22 cellular contexts compared by ENCODE assay signal in genomic region chr19:44822177-44822576, GRCh38. TPM values are rescaled to one million over a fixed set of nuclear protein-coding genes. Genes with fewer than 3 reads are reported as not detected.
DNase-seq lines count a peak whose midpoint lies in the region; ATAC-seq, FAIRE-seq and TF ChIP-seq lines count a peak whose summit lies in the region.
"Had no signal": no experiment of that assay in that cellular context is flagged by ENCODE, and none has a peak within 500 bp of the region (broad histone marks: within the 10 kb centered on the region; RNA-seq: fewer than 3 reads in every experiment).

No MANE protein-coding gene starts in this region.

- H3F3A ChIP-seq in neural progenitor cell (ENCODE audit: low read depth): peaks cover 5% of the 10 kb centered on the region

- no peak for TF ChIP-seq RAD21 in HepG2 (CRISPR knock-in tag; IDR thresholded peaks at IDR 0.05)

- no peak for FAIRE-seq in HepG2 (lab: Jason Lieb, UNC)
- no peak for FAIRE-seq in GM12892 (lab: Jason Lieb, UNC)

- H3K4me2 ChIP-seq in HepG2 (ENCODE audit: low read depth, low read length) (no peak overlapping the region), neural progenitor cell (no peak overlapping the region)

- no peaks in the 10 kb centered on the region for H3K9me3 ChIP-seq in HepG2 (ENCODE audit: low read length)
- no peaks in the 10 kb centered on the region for H3K9me3 ChIP-seq in right lobe of liver
- H3K9me3 ChIP-seq in neural progenitor cell (ENCODE audit: low read depth): no peaks in the 10 kb centered on the region
- no peaks in the 10 kb centered on the region for H3K9me3 ChIP-seq in aorta (ENCODE audit: control insufficient read depth, low read length)
- H3K9me3 ChIP-seq: BE2C, SJSA1 had no signal

- H4K20me1 ChIP-seq in HepG2 (ENCODE audit: insufficient read depth, low read length) (no peaks in the 10 kb centered on the region), neural progenitor cell (ENCODE audit: low read depth) (no peaks in the 10 kb centered on the region)

- no peaks in the 10 kb centered on the region for H3K9me3 Mint-ChIP-seq in dendritic cell treated with granulocyte-macrophage colony-stimulating factor and Interleukin-4, amounts not matched to agents 40 ng/mL and 50 ng/mL, for 4 days
- H3K9me3 Mint-ChIP-seq in neural progenitor cell: no peaks in the 10 kb centered on the region
- H3K9me3 Mint-ChIP-seq: CD8-positive, alpha-beta memory T cell had no signal

- no peak overlapping the region for H2AFZ ChIP-seq in HepG2 (ENCODE audit: low read length)
- no peak overlapping the region for H2AFZ ChIP-seq in neural progenitor cell (replicated peaks)

- POLR2A ChIA-PET in HepG2 (lab: Yijun Ruan, JAX): interaction anchor here (1.0 to 8.3 kb wide), 3 partner anchors 10 to 25 kb away, joined by 3 to 67 read pairs (median 18); partner anchors contain the start of gene BCAM

- TF ChIP-seq CTCF in HepG2 (CRISPR knock-in tag; IDR thresholded peaks at IDR 0.05) (no peak), right lobe of liver (IDR thresholded peaks at IDR 0.05) (no peak), neural progenitor cell (IDR thresholded peaks at IDR 0.05) (no peak)

- CTCF ChIA-PET in HepG2 (lab: Yijun Ruan, JAX; ENCODE audit: low intra/inter-chr PET ratio, low total read pairs): no interaction called here

- H3K27ac Mint-ChIP-seq in dendritic cell treated with granulocyte-macrophage colony-stimulating factor and Interleukin-4, amounts not matched to agents 40 ng/mL and 50 ng/mL, for 4 days: peak overlapping the region; percentile 18
- H3K27ac Mint-ChIP-seq in neural progenitor cell: no peak overlapping the region

- 88% methylated on average over 11 of the region's 11 CpGs for WGBS in HepG2 (ENCODE audit: low lambda C conversion rate)
- 57% methylated on average over 4 of the region's 11 CpGs for WGBS in right lobe of liver (ENCODE audit: insufficient coverage, low coverage, low lambda C conversion rate, missing lambda C conversion rate)
- WGBS in aorta, 2 donors: 4 to 8% methylated on average over 11 of the region's 11 CpGs

- BruUV-seq in HepG2 (replicated peaks; lab: Mats Ljungman, UMichigan): no TSS peak

- H3K27ac ChIP-seq in HepG2 (ENCODE audit: extremely low read length, insufficient read depth, low read length) (no peak overlapping the region), right lobe of liver (no peak overlapping the region), neural progenitor cell (no peak overlapping the region), aorta (ENCODE audit: low read depth in 1 of 2, low read length in 2 of 2) (peak overlapping the region; percentile 44 to 85)
- H3K27ac ChIP-seq: SJSA1 had no signal

- H3K4me3 Mint-ChIP-seq in dendritic cell treated with granulocyte-macrophage colony-stimulating factor and Interleukin-4, amounts not matched to agents 40 ng/mL and 50 ng/mL, for 4 days: no peak overlapping the region
- peak overlapping the region; percentile 33 for H3K4me3 Mint-ChIP-seq in neural progenitor cell
- H3K4me3 Mint-ChIP-seq: CD8-positive, alpha-beta memory T cell had no signal

- no peak for TF ChIP-seq POLR2A in HepG2 (IDR thresholded peaks at IDR 0.05; ENCODE audit: insufficient read depth in 1 of 2, low read depth in 2 of 2, low read length in 2 of 2)
- no peak for TF ChIP-seq POLR2A in right lobe of liver (IDR thresholded peaks at IDR 0.05)
- TF ChIP-seq POLR2A in GM12892 (IDR thresholded peaks at IDR 0.05; ENCODE audit: low read depth, low read length): no peak

- H3K27me3 ChIP-seq in HepG2 (ENCODE audit: control insufficient read depth in 1 of 2, insufficient read depth in 2 of 2, low read length in 2 of 2) (no peaks in the 10 kb centered on the region), right lobe of liver (no peaks in the 10 kb centered on the region), neural progenitor cell (peaks cover 19% of the 10 kb centered on the region), aorta (ENCODE audit: control insufficient read depth in 1 of 2, insufficient read depth in 2 of 2, low read length in 1 of 2) (no peaks in the 10 kb centered on the region)
- H3K27me3 ChIP-seq: SJSA1 had no signal

- ATAC-seq in HepG2: no peak
- no peak for ATAC-seq in right lobe of liver
- ATAC-seq in aorta (ENCODE audit: low FRiP score): no peak

- H3K36me3 ChIP-seq in HepG2 (replicated peaks in 1 of 2; ENCODE audit: control insufficient read depth in 1 of 2, insufficient read depth in 2 of 2, low read length in 2 of 2) (peaks cover 3 to 4% of the 10 kb centered on the region in 2 experiments; a peak in 2 of 5 replicates), right lobe of liver (no peaks in the 10 kb centered on the region), neural progenitor cell (no peaks in the 10 kb centered on the region), aorta (ENCODE audit: control insufficient read depth in 1 of 2, insufficient read depth in 2 of 2, low read length in 1 of 2) (no peaks in the 10 kb centered on the region)
- H3K36me3 ChIP-seq: BE2C had no signal

- TF ChIP-seq EP300 in HepG2 (IDR thresholded peaks at IDR 0.05; ENCODE audit: low read depth in 2 of 2, low read length in 2 of 2): no peak
- TF ChIP-seq EP300 in HepG2 (CRISPR knock-in tag; IDR thresholded peaks at IDR 0.05; ENCODE audit: borderline replicate concordance): no peak

- intact Hi-C loops in HepG2 (cut with micrococcal nuclease; ENCODE audit: unreplicated experiment) (no loop called here), right lobe of liver (cut with DNase I) (no loop called here), aorta (cut with DNase I) (no loop called here)
- intact Hi-C loops in dendritic cell treated with granulocyte-macrophage colony-stimulating factor and Interleukin-4, amounts not matched to agents 40 ng/mL and 50 ng/mL, for 4 days (cut with micrococcal nuclease): no loop called here

- no peak for DNase-seq in HepG2 (ENCODE audit: low spot score)
- DNase-seq in right lobe of liver: no peak
- DNase-seq in neural progenitor cell (ENCODE audit: low spot score): no peak
- DNase-seq in aorta: no peak
- DNase-seq in NCI-H1694 (lab: John Stamatoyannopoulos, UW): no peak
- no peak for DNase-seq in NCI-H345 (lab: John Stamatoyannopoulos, UW)
- no peak for DNase-seq in GM12892 (ENCODE audit: insufficient read length)
- DNase-seq: BE2C; CD8-positive, alpha-beta memory T cell; KG1; NCI-H1105; NCI-H187 treated with DMSO at 0.1 percent for 48 hours; NCI-H2171; NCI-H774 had no signal

- peaks cover 46% of the 10 kb centered on the region for H3K4me1 ChIP-seq in HepG2 (ENCODE audit: insufficient read depth, low read length)
- H3K4me1 ChIP-seq in right lobe of liver: peaks cover 0 to 9% (median 4%) of the 10 kb centered on the region in 4 donors
- H3K4me1 ChIP-seq in neural progenitor cell: peaks cover 14% of the 10 kb centered on the region
- H3K4me1 ChIP-seq in aorta (ENCODE audit: control insufficient read depth in 1 of 2, insufficient read depth in 2 of 2, low read length in 2 of 2): no peaks in the 10 kb centered on the region
- H3K4me1 ChIP-seq: BE2C had no signal

- H3K9ac ChIP-seq in HepG2 (ENCODE audit: insufficient read depth, low read depth, low read length) (no peak overlapping the region), neural progenitor cell (no peak overlapping the region)

- peaks cover 29% of the 10 kb centered on the region for H3K4me1 Mint-ChIP-seq in dendritic cell treated with granulocyte-macrophage colony-stimulating factor and Interleukin-4, amounts not matched to agents 40 ng/mL and 50 ng/mL, for 4 days (ENCODE audit: low read depth)
- peaks cover 24% of the 10 kb centered on the region for H3K4me1 Mint-ChIP-seq in neural progenitor cell
- H3K4me1 Mint-ChIP-seq: CD8-positive, alpha-beta memory T cell had no signal

- in situ Hi-C loops in HepG2 (cut with HindIII; ENCODE audit: extremely low pct_ligation_motif_present, low pct_unique_long_range_greater_than_20kb): no loop called here

- peaks cover 44% of the 10 kb centered on the region for H3K27me3 Mint-ChIP-seq in dendritic cell treated with granulocyte-macrophage colony-stimulating factor and Interleukin-4, amounts not matched to agents 40 ng/mL and 50 ng/mL, for 4 days
- peaks cover 15% of the 10 kb centered on the region for H3K27me3 Mint-ChIP-seq in neural progenitor cell (ENCODE audit: insufficient read depth, low read depth)

- no peak overlapping the region for H3K4me3 ChIP-seq in HepG2 (replicated peaks in 1 of 3; ENCODE audit: insufficient read depth in 1 of 3, low read depth in 2 of 3, low read length in 3 of 3)
- no peak overlapping the region for H3K4me3 ChIP-seq in right lobe of liver
- H3K4me3 ChIP-seq in neural progenitor cell: no peak overlapping the region
- no peak overlapping the region for H3K4me3 ChIP-seq in aorta (ENCODE audit: low read length in 2 of 2)
- H3K4me3 ChIP-seq: SJSA1 had no signal

- H3K36me3 Mint-ChIP-seq in dendritic cell treated with granulocyte-macrophage colony-stimulating factor and Interleukin-4, amounts not matched to agents 40 ng/mL and 50 ng/mL, for 4 days (ENCODE audit: low read depth): no peaks in the 10 kb centered on the region
- H3K36me3 Mint-ChIP-seq in neural progenitor cell: no peaks in the 10 kb centered on the region
- H3K36me3 Mint-ChIP-seq: CD8-positive, alpha-beta memory T cell had no signal

- H3K79me2 ChIP-seq in HepG2 (ENCODE audit: insufficient read depth, low read length) (no peaks in the 10 kb centered on the region), neural progenitor cell (ENCODE audit: low read depth) (no peaks in the 10 kb centered on the region)

RNA-seq across cellular contexts. Expression of gene BCAM, which starts 13.3 kb away (rescaled TPM):
- total RNA-seq in HepG2 (2016; rRNA removed; fragmentation: Illumina TruSeq; extraction: Trizol) (30.6 and 51.2 TPM in 2 replicates), right lobe of liver (10 to 100 TPM; 26.5 to 48.3 (median 32.7) TPM), neural progenitor cell (ENCODE audit: low replicate concordance) (7.1 and 16.9 TPM in 2 replicates), aorta (100 to 1,000 TPM; 146 to 161 TPM)
- total RNA-seq in HepG2 (2016; cell fraction: cytosol; rRNA removed; fragmentation: Illumina TruSeq; extraction: Trizol; ENCODE audit: low read depth): 13.8 and 14.2 TPM in 2 replicates
- 22.1 and 59.2 TPM in 2 replicates for total RNA-seq in HepG2 (2016; cell fraction: insoluble cytoplasmic fraction; rRNA removed; fragmentation: Illumina TruSeq; extraction: Trizol)
- total RNA-seq in HepG2 (2016; cell fraction: membrane; rRNA removed; fragmentation: Illumina TruSeq; extraction: Trizol): 23.6 and 25.3 TPM in 2 replicates
- 82.3 and 107 TPM in 2 replicates for total RNA-seq in HepG2 (2016; cell fraction: nucleus; rRNA removed; fragmentation: Illumina TruSeq; extraction: Trizol)
- polyA plus RNA-seq in HepG2 (2011; rRNA removed) (62.7 and 68.0 TPM in 2 replicates), aorta (100 to 1,000 TPM in 1 of 2 donors, 10 to 100 TPM in 1; 43.1 to 109 TPM)
- polyA plus RNA-seq in HepG2 (2011; cell fraction: cytosol; rRNA removed): 30.5 and 43.7 TPM in 2 replicates
- polyA plus RNA-seq in HepG2 (2011; cell fraction: nucleus; rRNA removed): 347 and 430 TPM in 2 replicates
- 225 and 263 TPM in 2 replicates for polyA plus RNA-seq in HepG2 (2012)
- 20.9 and 22.6 TPM in 2 replicates for polyA plus RNA-seq in HepG2 (2016; cell fraction: cytosol; fragmentation: Illumina TruSeq; extraction: Trizol; ENCODE audit: low read depth)
- 55.5 and 77.0 TPM in 2 replicates for polyA plus RNA-seq in HepG2 (2016; cell fraction: insoluble cytoplasmic fraction; fragmentation: Illumina TruSeq; extraction: Trizol; ENCODE audit: low read depth)
- 33.0 and 38.0 TPM in 2 replicates for polyA plus RNA-seq in HepG2 (2016; cell fraction: membrane; fragmentation: Illumina TruSeq; extraction: Trizol; ENCODE audit: low read depth)
- polyA plus RNA-seq in HepG2 (2016; cell fraction: nucleus; fragmentation: Illumina TruSeq; extraction: Trizol; ENCODE audit: insufficient read depth, low read depth): 426 and 433 TPM in 2 replicates
- 67.0 TPM in 1 of 2 replicates, not detected in the other for polyA minus RNA-seq in HepG2 (2011; rRNA and poly(A)+ RNA removed; ENCODE audit: low replicate concordance)
- 53.4 and 68.9 TPM in 2 replicates for polyA minus RNA-seq in HepG2 (2011; cell fraction: cytosol; rRNA and poly(A)+ RNA removed)
- 37.1 and 45.6 TPM in 2 replicates for polyA minus RNA-seq in HepG2 (2011; cell fraction: nucleus; rRNA and poly(A)+ RNA removed)
- polyA plus RNA-seq in GM12892 (2012; ENCODE audit: missing spikeins): not detected
- total RNA-seq: CD8-positive, alpha-beta memory T cell had no signal
- polyA plus RNA-seq: CD8-positive, alpha-beta memory T cell had no signal

RNA-seq across cellular contexts. Expression of gene NECTIN2, which starts 23.9 kb away (rescaled TPM):
- 32.7 and 75.4 TPM in 2 replicates for total RNA-seq in HepG2 (2016; rRNA removed; fragmentation: Illumina TruSeq; extraction: Trizol)
- total RNA-seq in HepG2 (2016; cell fraction: cytosol; rRNA removed; fragmentation: Illumina TruSeq; extraction: Trizol; ENCODE audit: low read depth): 14.1 and 16.2 TPM in 2 replicates
- 26.6 and 79.7 TPM in 2 replicates for total RNA-seq in HepG2 (2016; cell fraction: insoluble cytoplasmic fraction; rRNA removed; fragmentation: Illumina TruSeq; extraction: Trizol)
- 27.2 and 31.1 TPM in 2 replicates for total RNA-seq in HepG2 (2016; cell fraction: membrane; rRNA removed; fragmentation: Illumina TruSeq; extraction: Trizol)
- 65.4 and 75.4 TPM in 2 replicates for total RNA-seq in HepG2 (2016; cell fraction: nucleus; rRNA removed; fragmentation: Illumina TruSeq; extraction: Trizol)
- polyA plus RNA-seq in HepG2 (2011; rRNA removed): 114 and 164 TPM in 2 replicates
- 99.1 and 107 TPM in 2 replicates for polyA plus RNA-seq in HepG2 (2011; cell fraction: cytosol; rRNA removed)
- 78.9 and 91.7 TPM in 2 replicates for polyA plus RNA-seq in HepG2 (2011; cell fraction: nucleus; rRNA removed)
- 75.5 and 159 TPM in 2 replicates for polyA plus RNA-seq in HepG2 (2012)
- 13.2 and 14.3 TPM in 2 replicates for polyA plus RNA-seq in HepG2 (2016; cell fraction: cytosol; fragmentation: Illumina TruSeq; extraction: Trizol; ENCODE audit: low read depth)
- polyA plus RNA-seq in HepG2 (2016; cell fraction: insoluble cytoplasmic fraction; fragmentation: Illumina TruSeq; extraction: Trizol; ENCODE audit: low read depth): 33.0 and 42.6 TPM in 2 replicates
- 24.0 and 26.9 TPM in 2 replicates for polyA plus RNA-seq in HepG2 (2016; cell fraction: membrane; fragmentation: Illumina TruSeq; extraction: Trizol; ENCODE audit: low read depth)
- 142 TPM in 2 replicates for polyA plus RNA-seq in HepG2 (2016; cell fraction: nucleus; fragmentation: Illumina TruSeq; extraction: Trizol; ENCODE audit: insufficient read depth, low read depth)
- 35.2 and 152 TPM in 2 replicates for polyA minus RNA-seq in HepG2 (2011; rRNA and poly(A)+ RNA removed; ENCODE audit: low replicate concordance)
- 59.6 and 69.2 TPM in 2 replicates for polyA minus RNA-seq in HepG2 (2011; cell fraction: cytosol; rRNA and poly(A)+ RNA removed)
- 28.7 and 29.8 TPM in 2 replicates for polyA minus RNA-seq in HepG2 (2011; cell fraction: nucleus; rRNA and poly(A)+ RNA removed)
- 100 to 1,000 TPM in 1 of 6 experiments, 10 to 100 TPM in 5; 63.5 to 127 (median 87.4) TPM for total RNA-seq in right lobe of liver
- 54.2 and 210 TPM in 2 replicates for total RNA-seq in neural progenitor cell (ENCODE audit: low replicate concordance)
- 10 to 100 TPM; 88.2 to 97.8 TPM for total RNA-seq in aorta
- 10 to 100 TPM; 27.8 to 49.5 TPM for polyA plus RNA-seq in aorta
- polyA plus RNA-seq in GM12892 (2012; ENCODE audit: missing spikeins): not detected

RNA-seq across cellular contexts. Expression of gene CBLC, which starts 44.5 kb away (rescaled TPM):
- total RNA-seq in HepG2 (2016; rRNA removed; fragmentation: Illumina TruSeq; extraction: Trizol) (1.1 and 1.8 TPM in 2 replicates), right lobe of liver (10 to 100 TPM in 5 of 6 experiments, 1 to 10 TPM in 1; 9.8 to 19.4 (median 15.6) TPM), neural progenitor cell (ENCODE audit: low replicate concordance) (1.4 and 1.5 TPM in 2 replicates), aorta (not detected)
- 0.81 and 0.97 TPM in 2 replicates for total RNA-seq in HepG2 (2016; cell fraction: cytosol; rRNA removed; fragmentation: Illumina TruSeq; extraction: Trizol; ENCODE audit: low read depth)
- 0.91 and 1.8 TPM in 2 replicates for total RNA-seq in HepG2 (2016; cell fraction: insoluble cytoplasmic fraction; rRNA removed; fragmentation: Illumina TruSeq; extraction: Trizol)
- total RNA-seq in HepG2 (2016; cell fraction: membrane; rRNA removed; fragmentation: Illumina TruSeq; extraction: Trizol): 1.1 and 1.2 TPM in 2 replicates
- total RNA-seq in HepG2 (2016; cell fraction: nucleus; rRNA removed; fragmentation: Illumina TruSeq; extraction: Trizol): 1.6 and 2.7 TPM in 2 replicates
- polyA plus RNA-seq in HepG2 (2011; rRNA removed) (2.6 and 4.3 TPM in 2 replicates), aorta (10 to 100 TPM in 1 of 2 donors, not detected in 1; 13.3 TPM)
- 1.4 and 2.1 TPM in 2 replicates for polyA plus RNA-seq in HepG2 (2011; cell fraction: cytosol; rRNA removed)
- 13.9 and 14.3 TPM in 2 replicates for polyA plus RNA-seq in HepG2 (2011; cell fraction: nucleus; rRNA removed)
- 1.8 and 2.3 TPM in 2 replicates for polyA plus RNA-seq in HepG2 (2012)
- polyA plus RNA-seq in HepG2 (2016; cell fraction: cytosol; fragmentation: Illumina TruSeq; extraction: Trizol; ENCODE audit: low read depth): 0.87 and 0.89 TPM in 2 replicates
- polyA plus RNA-seq in HepG2 (2016; cell fraction: insoluble cytoplasmic fraction; fragmentation: Illumina TruSeq; extraction: Trizol; ENCODE audit: low read depth): 1.1 and 1.9 TPM in 2 replicates
- 0.50 and 0.61 TPM in 2 replicates for polyA plus RNA-seq in HepG2 (2016; cell fraction: membrane; fragmentation: Illumina TruSeq; extraction: Trizol; ENCODE audit: low read depth)
- polyA plus RNA-seq in HepG2 (2016; cell fraction: nucleus; fragmentation: Illumina TruSeq; extraction: Trizol; ENCODE audit: insufficient read depth, low read depth): 4.5 and 5.6 TPM in 2 replicates
- polyA minus RNA-seq in HepG2 (2011; rRNA and poly(A)+ RNA removed; ENCODE audit: low replicate concordance): 0.33 and 11.2 TPM in 2 replicates
- polyA minus RNA-seq in HepG2 (2011; cell fraction: cytosol; rRNA and poly(A)+ RNA removed): 1.4 and 2.2 TPM in 2 replicates
- polyA minus RNA-seq in HepG2 (2011; cell fraction: nucleus; rRNA and poly(A)+ RNA removed): 3.9 and 5.8 TPM in 2 replicates
- polyA plus RNA-seq in GM12892 (2012; ENCODE audit: missing spikeins): not detected
- total RNA-seq: CD8-positive, alpha-beta memory T cell; Daoy; H4; M059J; NCI-H460; RPMI7951; SJSA1 had no signal
- polyA plus RNA-seq: AG04450; CD8-positive, alpha-beta memory T cell had no signal

Comparison
In these comparisons a context has a peak if more than half of its experiments do, and no peak if none do; other contexts are left out.
1. H3K27ac ChIP-seq: peak in aorta (2 of 2); none in HepG2 (single experiment), right lobe of liver (0 of 3) and neural progenitor cell (single experiment).